ENCODE assay signal across 8 cellular contexts in the genomic region with DNA sequence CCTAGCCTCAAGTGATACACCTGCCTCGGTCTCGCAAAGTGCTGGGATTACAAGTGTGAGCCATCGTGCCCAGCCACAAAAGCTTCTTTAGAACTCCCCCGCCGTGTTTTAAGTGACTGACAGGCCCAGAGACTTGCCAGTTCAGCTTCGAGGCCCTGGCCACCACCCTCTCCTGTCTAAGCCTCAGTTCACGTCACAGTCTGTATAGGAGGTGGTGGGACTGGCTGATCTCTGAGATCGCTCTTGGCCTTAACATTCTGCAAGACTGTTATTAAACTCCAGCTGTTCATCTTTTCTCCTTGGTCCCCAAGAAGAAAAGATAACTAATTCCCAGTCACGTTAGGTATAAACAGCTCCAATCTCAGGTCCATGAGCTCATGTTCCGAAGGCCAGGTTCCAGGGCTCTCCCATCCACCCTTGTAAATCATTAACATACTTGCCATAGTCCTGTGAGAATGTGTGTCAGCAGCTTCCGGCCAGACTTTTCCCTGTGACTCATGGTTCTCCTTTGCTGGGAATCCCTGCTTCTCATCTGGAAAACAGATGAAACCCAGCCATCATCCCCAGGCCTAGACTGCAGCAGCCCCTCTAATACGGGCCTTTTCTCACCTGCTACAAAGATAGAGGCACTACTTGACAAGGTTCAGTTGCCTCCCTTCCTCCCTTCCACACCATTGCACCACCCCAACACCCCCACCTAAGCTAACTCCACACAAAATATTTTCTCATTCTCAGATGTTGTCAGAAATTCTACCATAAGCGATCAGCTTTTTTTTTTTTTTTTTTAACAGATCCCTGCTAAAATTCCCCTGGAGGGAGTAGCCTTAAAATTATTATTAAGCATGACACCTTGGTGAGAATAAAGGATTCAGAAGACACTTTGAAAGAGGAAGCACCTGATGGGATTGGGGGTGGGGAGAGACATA. TPM values are rescaled to one million over a fixed set of nuclear protein-coding genes. Genes with fewer than 3 reads are reported as not detected.
A peak's percentile ranks its signal among the peaks of the same experiment; 100 is the strongest.
DNase-seq lines count a peak whose midpoint lies in the region; FAIRE-seq and TF ChIP-seq lines count a peak whose summit lies in the region.

No MANE protein-coding gene starts in this region.

- no peak overlapping the region for H2BK120ac ChIP-seq in neuronal stem cell (ENCODE audit: low read depth, low read length)

- H3K27ac ChIP-seq in esophagus squamous epithelium: peak overlapping the region; percentile 74 to 87 (median 82)
- no peak overlapping the region for H3K27ac ChIP-seq in neuronal stem cell (replicated peaks; ENCODE audit: low read length)

- no peak overlapping the region for H4K91ac ChIP-seq in neuronal stem cell (ENCODE audit: low read depth, low read length, poor library complexity)

- TSS peak; percentile 89 for BruUV-seq in Caco-2 (replicated peaks; lab: Mats Ljungman, UMichigan)

- no peak overlapping the region for H3K23ac ChIP-seq in neuronal stem cell (ENCODE audit: low read depth, low read length, poor library complexity)

- WGBS in esophagus squamous epithelium, 2 donors: 32 to 48% methylated on average over 11 to 12 of the region's 13 CpGs
- no CpG with 5 or more reads among the region's 13 CpGs for WGBS in neuronal stem cell (ENCODE audit: extremely low coverage in 2 of 2, insufficient read length in 2 of 2, insufficient replicate concordance in 1 of 2), 2 donors

- no peaks in the 10 kb centered on the region for H3K79me1 ChIP-seq in neuronal stem cell (ENCODE audit: low read depth, low read length)

- peaks cover 10% of the 10 kb centered on the region for H3K36me3 Mint-ChIP-seq in Caco-2 (ENCODE audit: insufficient read depth, unreplicated experiment)

- no peak overlapping the region for H3K4me2 ChIP-seq in neuronal stem cell (ENCODE audit: insufficient read depth, low read length, poor library complexity, severe bottlenecking)

- H3K4me3 ChIP-seq in Caco-2 (ENCODE audit: low read depth, low read length): no peak overlapping the region
- no peak overlapping the region for H3K4me3 ChIP-seq in esophagus squamous epithelium
- H3K4me3 ChIP-seq in neuronal stem cell (ENCODE audit: low read length in 2 of 2): no peak overlapping the region

- TF ChIP-seq CTCF in Caco-2 (IDR thresholded peaks at IDR 0.05; ENCODE audit: insufficient read depth in 1 of 2, low read depth in 1 of 2, low read length in 1 of 2, severe bottlenecking in 1 of 2, unreplicated experiment in 1 of 2) (no peak), esophagus squamous epithelium (IDR thresholded peaks at IDR 0.05) (no peak)

- peak; percentile 94 for FAIRE-seq in RCC 7860 (lab: Jason Lieb, UNC)

- H3K4me1 ChIP-seq in Caco-2: peaks cover 35% of the 10 kb centered on the region
- H3K4me1 ChIP-seq in esophagus squamous epithelium: peaks cover 5 to 64% (median 16%) of the 10 kb centered on the region in 3 donors
- peaks cover 3 to 4% of the 10 kb centered on the region in 2 donors for H3K4me1 ChIP-seq in neuronal stem cell (ENCODE audit: control insufficient read depth in 2 of 2, insufficient read depth in 1 of 2, low read depth in 1 of 2, low read length in 2 of 2)

- no peaks in the 10 kb centered on the region for H3K36me3 ChIP-seq in Caco-2 (ENCODE audit: control insufficient read depth, insufficient read depth, low read length)
- H3K36me3 ChIP-seq in esophagus squamous epithelium: no peaks in the 10 kb centered on the region
- no peaks in the 10 kb centered on the region for H3K36me3 ChIP-seq in neuronal stem cell (replicated peaks in 1 of 2; ENCODE audit: control insufficient read depth in 2 of 2, insufficient read depth in 2 of 2, low read length in 2 of 2)

- DNase-seq in Caco-2 (peak; percentile 86 to 89), RCC 7860 (ENCODE audit: low spot score) (peak; percentile 97), esophagus squamous epithelium (lab: John Stamatoyannopoulos, UW) (no peak), neuronal stem cell (ENCODE audit: low spot score) (no peak), Ammon's horn (ENCODE audit: low spot score) (no peak), NCI-H1048 (lab: John Stamatoyannopoulos, UW) (no peak), GF-D8 (lab: John Stamatoyannopoulos, UW) (no peak)
- DNase-seq in stimulated activated CD4-positive, alpha-beta T cell treated with anti-CD3 and anti-CD28 coated beads, Interleukin-4, amount 100 ng/mL, for 24 hours: no peak

- H3K14ac ChIP-seq in neuronal stem cell (ENCODE audit: low read length): no peak overlapping the region

- H2AFZ ChIP-seq in neuronal stem cell (ENCODE audit: low read length): peak overlapping the region; percentile 67

- H3K4ac ChIP-seq in neuronal stem cell (ENCODE audit: low read length): no peak overlapping the region

- H3K27me3 Mint-ChIP-seq in Caco-2 (ENCODE audit: insufficient read depth, unreplicated experiment): no peaks in the 10 kb centered on the region

- no peaks in the 10 kb centered on the region for H3K9me3 ChIP-seq in Caco-2
- no peaks in the 10 kb centered on the region for H3K9me3 ChIP-seq in esophagus squamous epithelium
- no peaks in the 10 kb centered on the region for H3K9me3 ChIP-seq in neuronal stem cell (replicated peaks in 1 of 2; ENCODE audit: control insufficient read depth in 2 of 2, insufficient read depth in 1 of 2, low read depth in 1 of 2, low read length in 2 of 2)

- peaks cover 13% of the 10 kb centered on the region for H3K4me1 Mint-ChIP-seq in Caco-2 (ENCODE audit: low read depth, unreplicated experiment)

- H3K27me3 ChIP-seq in Caco-2 (replicated peaks; ENCODE audit: control insufficient read depth, insufficient read depth, low read length): no peaks in the 10 kb centered on the region
- no peaks in the 10 kb centered on the region for H3K27me3 ChIP-seq in esophagus squamous epithelium
- peaks cover 0 to 7% (median 3%) of the 10 kb centered on the region in 3 experiments for H3K27me3 ChIP-seq in neuronal stem cell (ENCODE audit: control insufficient read depth in 3 of 3, insufficient read depth in 3 of 3, low read depth in 1 of 3, low read length in 3 of 3)

- H3K27ac Mint-ChIP-seq in Caco-2 (ENCODE audit: unreplicated experiment): peak overlapping the region; percentile 95

- no peak overlapping the region for H2BK5ac ChIP-seq in neuronal stem cell (ENCODE audit: low read length)

- H3K4me3 Mint-ChIP-seq in Caco-2 (ENCODE audit: unreplicated experiment): peak overlapping the region; percentile 65

- H4K8ac ChIP-seq in neuronal stem cell (ENCODE audit: low read depth, low read length): no peak overlapping the region

- no peak overlapping the region for H3K9ac ChIP-seq in neuronal stem cell (ENCODE audit: low read depth, low read length, poor library complexity)

- no peak for TF ChIP-seq POLR2A in esophagus squamous epithelium (IDR thresholded peaks at IDR 0.05)

- intact Hi-C loops in Caco-2 (cut with micrococcal nuclease; ENCODE audit: unreplicated experiment): loop anchor here (1.0 to 5.0 kb wide), 2 partner anchors 17 to 144 kb away; no protein-coding TSS in a partner anchor
- intact Hi-C loops in esophagus squamous epithelium (cut with DNase I): no loop called here

- CTCF ChIA-PET in Caco-2 (lab: Charles Lee): interaction anchor here (0.6 to 1.6 kb wide), 6 partner anchors 10 to 1294 kb away, joined by 3 to 10 read pairs (median 3); no protein-coding TSS in a partner anchor

- H2AK5ac ChIP-seq in neuronal stem cell (ENCODE audit: low read depth, low read length): peak overlapping the region; percentile 41

- no peaks in the 10 kb centered on the region for H3K9me3 Mint-ChIP-seq in Caco-2 (ENCODE audit: unreplicated experiment)

- POLR2A ChIA-PET in Caco-2 (lab: Charles Lee): interaction anchor here (0.5 to 1.6 kb wide), 6 partner anchors 27 to 789 kb away, joined by 3 to 20 read pairs (median 5); a partner anchor contains a TSS

- no peak overlapping the region for H3K18ac ChIP-seq in neuronal stem cell (ENCODE audit: low read length)

- H2BK15ac ChIP-seq in neuronal stem cell (ENCODE audit: low read length): no peak overlapping the region

- no peak overlapping the region for H2BK12ac ChIP-seq in neuronal stem cell (ENCODE audit: low read length)

RNA-seq across cellular contexts. Expression of a gene that starts 5.6 kb away (rescaled TPM):
- total RNA-seq in Caco-2 (2022) (34.7 and 38.8 TPM in 2 replicates), esophagus squamous epithelium (10 to 100 TPM; 33.1 to 40.2 (median 38.1) TPM)
- polyA plus RNA-seq in neuronal stem cell (2013, experiment 1 of 2): 62.1 TPM
- 61.2 TPM for polyA plus RNA-seq in neuronal stem cell (2013, experiment 2 of 2)

RNA-seq across cellular contexts. Expression of a gene that starts 38.4 kb away (rescaled TPM):
- total RNA-seq in Caco-2 (2022): 1.9 and 2.0 TPM in 2 replicates
- not detected for total RNA-seq in esophagus squamous epithelium
- polyA plus RNA-seq in neuronal stem cell (2013, experiment 1 of 2): 0.20 TPM
- 0.25 TPM for polyA plus RNA-seq in neuronal stem cell (2013, experiment 2 of 2)

Comparison
In these comparisons a context has a peak if more than half of its experiments do, and no peak if none do; other contexts are left out.
1. DNase-seq: peak in Caco-2 (2 of 2) and RCC 7860 (single experiment); none in esophagus squamous epithelium (single experiment), neuronal stem cell (single experiment), Ammon's horn (single experiment), NCI-H1048 (single experiment), GF-D8 (single experiment) and stimulated activated CD4-positive, alpha-beta T cell treated with anti-CD3 and anti-CD28 coated beads, Interleukin-4, amount 100 ng/mL, for 24 hours (single experiment).